ENCODE assay signal across 14 cellular contexts in genomic region chr2:10326707-10327594, GRCh38. TPM values are rescaled to one million over a fixed set of nuclear protein-coding genes. Genes with fewer than 3 reads are reported as not detected.
DNase-seq lines count a peak whose midpoint lies in the region; ATAC-seq and TF ChIP-seq lines count a peak whose summit lies in the region.
"Had no signal": no experiment of that assay in that cellular context is flagged by ENCODE, and none has a peak within 500 bp of the region (broad histone marks: within the 10 kb centered on the region; RNA-seq: fewer than 3 reads in every experiment).

No MANE protein-coding gene starts in this region.

- peaks cover 18% of the 10 kb centered on the region for H3K4me1 ChIP-seq in psoas muscle

- H3K9me3 ChIP-seq in psoas muscle, result no peaks in the 10 kb centered on the region
- H3K9me3 ChIP-seq: gastrocnemius medialis had no signal

- DNase-seq in activated CD4-positive, alpha-beta memory T cell treated with anti-CD3 and anti-CD28 coated beads for 36 hours, result no peak
- no peak for DNase-seq in activated CD4-positive, alpha-beta memory T cell treated with anti-CD3 and anti-CD28 coated beads, Interleukin-2, amount 10 ng/mL, durations not matched to agents 7 days and 5 days
- DNase-seq in NCI-H2171 treated with DMSO at 0.1 percent for 48 hours (lab: John Stamatoyannopoulos, UW), result peak; percentile 98
- peak; percentile 46 to 64 for DNase-seq in psoas muscle
- DNase-seq in iPS-NIHi11 (ENCODE audit: low spot score), result no peak
- no peak for DNase-seq in hippocampal formation (lab: John Stamatoyannopoulos, UW)
- DNase-seq: activated CD8-positive, alpha-beta memory T cell treated with anti-CD3 and anti-CD28 coated beads, Interleukin-2, amount 50 U/mL, for 4 hours; gastrocnemius medialis; Karpas-422; stimulated activated CD4-positive, alpha-beta T cell treated with anti-CD3 and anti-CD28 coated beads, Interleukin-12 subunit alpha, Interleukin-12 subunit beta, amount 100 ng/mL, for 4 hours had no signal

- peaks cover 86% of the 10 kb centered on the region for H3K4me1 Mint-ChIP-seq in activated CD4-positive, alpha-beta memory T cell treated with anti-CD3 and anti-CD28 coated beads for 36 hours (ENCODE audit: low read depth)
- H3K4me1 Mint-ChIP-seq in activated CD4-positive, alpha-beta memory T cell treated with anti-CD3 and anti-CD28 coated beads, Interleukin-2, amount 10 ng/mL, durations not matched to agents 7 days and 5 days, result peaks cover 43% of the 10 kb centered on the region
- peaks cover 83% of the 10 kb centered on the region for H3K4me1 Mint-ChIP-seq in brain

- ATAC-seq in psoas muscle (peak in 3 of 4 donors; percentile 46 to 63 (median 60)), HG03196 (IDR thresholded peaks at IDR 0.05; ENCODE audit: unreplicated experiment) (no peak)
- ATAC-seq: gastrocnemius medialis, GM12878 had no signal

- CTCF ChIA-PET in activated CD4-positive, alpha-beta memory T cell treated with anti-CD3 and anti-CD28 coated beads for 36 hours (lab: Charles Lee), result interaction anchor here (0.9 to 8.0 kb wide), 3 partner anchors 23 to 108 kb away, joined by 3 to 79 read pairs (median 10); no protein-coding TSS in a partner anchor
- CTCF ChIA-PET in activated CD4-positive, alpha-beta memory T cell treated with anti-CD3 and anti-CD28 coated beads, Interleukin-2, amount 10 ng/mL, durations not matched to agents 7 days and 5 days (lab: Charles Lee), result interaction anchor here (1.1 to 5.9 kb wide), 3 partner anchors 21 to 82 kb away, joined by 3 to 43 read pairs (median 24); partner anchors contain the start of gene HPCAL1

- TF ChIP-seq CTCF in brain (conservative IDR thresholded peaks at IDR 0.05) (no peak), psoas muscle (IDR thresholded peaks at IDR 0.05) (no peak)

- H3K27me3 Mint-ChIP-seq in activated CD4-positive, alpha-beta memory T cell treated with anti-CD3 and anti-CD28 coated beads for 36 hours, result no peaks in the 10 kb centered on the region
- H3K27me3 Mint-ChIP-seq in activated CD4-positive, alpha-beta memory T cell treated with anti-CD3 and anti-CD28 coated beads, Interleukin-2, amount 10 ng/mL, durations not matched to agents 7 days and 5 days, result no peaks in the 10 kb centered on the region
- H3K27me3 Mint-ChIP-seq in brain, result peaks cover 6% of the 10 kb centered on the region

- H3K4me3 Mint-ChIP-seq in activated CD4-positive, alpha-beta memory T cell treated with anti-CD3 and anti-CD28 coated beads for 36 hours, result no peak overlapping the region
- no peak overlapping the region for H3K4me3 Mint-ChIP-seq in activated CD4-positive, alpha-beta memory T cell treated with anti-CD3 and anti-CD28 coated beads, Interleukin-2, amount 10 ng/mL, durations not matched to agents 7 days and 5 days
- peak overlapping the region in 2 of 5 experiments; percentile 54 to 66 for H3K4me3 Mint-ChIP-seq in brain

- H3K27ac Mint-ChIP-seq in activated CD4-positive, alpha-beta memory T cell treated with anti-CD3 and anti-CD28 coated beads for 36 hours, result peak overlapping the region; percentile 3
- H3K27ac Mint-ChIP-seq in activated CD4-positive, alpha-beta memory T cell treated with anti-CD3 and anti-CD28 coated beads, Interleukin-2, amount 10 ng/mL, durations not matched to agents 7 days and 5 days, result no peak overlapping the region
- H3K27ac Mint-ChIP-seq in brain, result peak overlapping the region in 4 of 5 experiments; percentile 73 to 96 (median 87)

- H3K36me3 Mint-ChIP-seq in activated CD4-positive, alpha-beta memory T cell treated with anti-CD3 and anti-CD28 coated beads for 36 hours, result peaks cover 7% of the 10 kb centered on the region
- H3K36me3 Mint-ChIP-seq in activated CD4-positive, alpha-beta memory T cell treated with anti-CD3 and anti-CD28 coated beads, Interleukin-2, amount 10 ng/mL, durations not matched to agents 7 days and 5 days (ENCODE audit: low read depth), result peaks cover 20% of the 10 kb centered on the region
- peaks cover 15% of the 10 kb centered on the region for H3K36me3 Mint-ChIP-seq in brain

- no peak overlapping the region for H3K27ac ChIP-seq in psoas muscle
- H3K27ac ChIP-seq: cardiac muscle cell, gastrocnemius medialis had no signal

- H3K9me3 Mint-ChIP-seq in activated CD4-positive, alpha-beta memory T cell treated with anti-CD3 and anti-CD28 coated beads for 36 hours, result no peaks in the 10 kb centered on the region
- no peaks in the 10 kb centered on the region for H3K9me3 Mint-ChIP-seq in activated CD4-positive, alpha-beta memory T cell treated with anti-CD3 and anti-CD28 coated beads, Interleukin-2, amount 10 ng/mL, durations not matched to agents 7 days and 5 days
- H3K9me3 Mint-ChIP-seq in brain, result peaks cover 0 to 13% (median 2%) of the 10 kb centered on the region in 5 experiments

- POLR2A ChIA-PET in activated CD4-positive, alpha-beta memory T cell treated with anti-CD3 and anti-CD28 coated beads for 36 hours (lab: Charles Lee), result no interaction called here
- POLR2A ChIA-PET in activated CD4-positive, alpha-beta memory T cell treated with anti-CD3 and anti-CD28 coated beads, Interleukin-2, amount 10 ng/mL, durations not matched to agents 7 days and 5 days (lab: Charles Lee), result interaction anchor here (6.6 kb wide), 1 partner anchor 24 kb away, joined by 109 read pairs; the partner anchor contains the start of gene HPCAL1

- no peaks in the 10 kb centered on the region for H3K27me3 ChIP-seq in psoas muscle (ENCODE audit: insufficient read depth in 3 of 3, low read length in 2 of 3)
- H3K27me3 ChIP-seq: cardiac muscle cell, gastrocnemius medialis had no signal

- WGBS in psoas muscle, 3 donors, result 30 to 40% (median 38%) methylated on average over 14 to 15 of the region's 15 CpGs

- H3K36me3 ChIP-seq in psoas muscle (ENCODE audit: insufficient read depth in 1 of 2, low read depth in 1 of 2), result no peaks in the 10 kb centered on the region
- H3K36me3 ChIP-seq: cardiac muscle cell, gastrocnemius medialis had no signal

- H3K4me3 ChIP-seq in psoas muscle, result no peak overlapping the region
- H3K4me3 ChIP-seq: cardiac muscle cell, gastrocnemius medialis, GM12878 had no signal

- intact Hi-C loops in activated CD4-positive, alpha-beta memory T cell treated with anti-CD3 and anti-CD28 coated beads for 36 hours (cut with micrococcal nuclease), result no loop called here
- intact Hi-C loops in psoas muscle (cut with DNase I), result no loop called here

RNA-seq across cellular contexts. Expression of gene HPCAL1, which starts 24.2 kb away (rescaled TPM):
- 10 to 100 TPM; 82.2 to 82.6 TPM for total RNA-seq in activated CD4-positive, alpha-beta memory T cell treated with anti-CD3 and anti-CD28 coated beads for 36 hours
- total RNA-seq in activated CD4-positive, alpha-beta memory T cell treated with anti-CD3 and anti-CD28 coated beads, Interleukin-2, amount 10 ng/mL, durations not matched to agents 7 days and 5 days, result 10 to 100 TPM; 70.0 to 71.4 TPM
- polyA plus RNA-seq in brain (ENCODE audit: insufficient read depth, low read depth, low replicate concordance) (85.6 TPM), psoas muscle (100 to 1,000 TPM in 1 of 3 donors, 10 to 100 TPM in 2; 20.0 to 182 (median 42.9) TPM)
- 100 to 1,000 TPM in 1 of 4 donors, 10 to 100 TPM in 3; 16.1 to 101 (median 25.9) TPM for total RNA-seq in psoas muscle

Comparison
In these comparisons a context has a peak if more than half of its experiments do, and no peak if none do; other contexts are left out.
1. DNase-seq: peak in NCI-H2171 treated with DMSO at 0.1 percent for 48 hours (single experiment) and psoas muscle (2 of 2); none in activated CD4-positive, alpha-beta memory T cell treated with anti-CD3 and anti-CD28 coated beads for 36 hours (single experiment), activated CD4-positive, alpha-beta memory T cell treated with anti-CD3 and anti-CD28 coated beads, Interleukin-2, amount 10 ng/mL, durations not matched to agents 7 days and 5 days (single experiment), iPS-NIHi11 (single experiment) and hippocampal formation (0 of 2).